1 cellular context compared by ENCODE assay signal in genomic region chr18:21900594-21901352, GRCh38.
TF ChIP-seq lines count a peak whose summit lies in the region.

No MANE protein-coding gene starts in this region.

TF ChIP-seq in HepG2, 621 proteins besides CTCF, POLR2A, EP300 and RAD21 (continued from another document):
- TF ChIP-seq BCL3 (CRISPR knock-in tag; IDR thresholded peaks at IDR 0.05): no peak
- TF ChIP-seq DBP (CRISPR knock-in tag; IDR thresholded peaks at IDR 0.05; ENCODE audit: not compliant biosample characterization): no peak
- peak; percentile 48; the same call in 1 of the 2 replicates for TF ChIP-seq PRDM10 (CRISPR knock-in tag; IDR thresholded peaks at IDR 0.05; ENCODE audit: low read depth)
- TF ChIP-seq SAP130 (CRISPR knock-in tag; IDR thresholded peaks at IDR 0.05; ENCODE audit: low read depth): peak; percentile 39; the same call in 1 of the 2 replicates
- TF ChIP-seq FOXC1 (CRISPR knock-in tag; IDR thresholded peaks at IDR 0.05; ENCODE audit: borderline replicate concordance): no peak
- TF ChIP-seq CHD2 (IDR thresholded peaks at IDR 0.05; ENCODE audit: low read depth, low read length): peak; percentile 89
- TF ChIP-seq ARID4A (CRISPR knock-in tag; IDR thresholded peaks at IDR 0.05; ENCODE audit: borderline replicate concordance): no peak
- TF ChIP-seq ZNF530 (CRISPR knock-in tag; IDR thresholded peaks at IDR 0.05; ENCODE audit: low read depth): no peak
- TF ChIP-seq EED (CRISPR knock-in tag; IDR thresholded peaks at IDR 0.05): no peak
- TF ChIP-seq RFX3 (CRISPR knock-in tag; IDR thresholded peaks at IDR 0.05): no peak
- 0 out of 2 replicates have a peak, but pooled peaks have one; percentile 52 for TF ChIP-seq HOMEZ (CRISPR knock-in tag; IDR thresholded peaks at IDR 0.05; ENCODE audit: low read depth)
- no peak for TF ChIP-seq FOXK1 (CRISPR knock-in tag; IDR thresholded peaks at IDR 0.05; ENCODE audit: borderline replicate concordance, low read depth)
- no peak for TF ChIP-seq ZBTB7A (CRISPR knock-in tag; IDR thresholded peaks at IDR 0.05)
- no peak for TF ChIP-seq ZNF496 (CRISPR knock-in tag; IDR thresholded peaks at IDR 0.05; ENCODE audit: insufficient replicate concordance)
- peak; percentile 67 for TF ChIP-seq FOSL2 (CRISPR knock-in tag; IDR thresholded peaks at IDR 0.05)
- TF ChIP-seq ZMYM4 (CRISPR knock-in tag; IDR thresholded peaks at IDR 0.05): peak; percentile 79
- peak; percentile 97; the same call in 1 of the 2 replicates for TF ChIP-seq ZSCAN5A (CRISPR knock-in tag; IDR thresholded peaks at IDR 0.05; ENCODE audit: borderline replicate concordance)
- TF ChIP-seq SNRNP70 (IDR thresholded peaks at IDR 0.05; ENCODE audit: low read depth, low read length): no peak
- no peak for TF ChIP-seq ZNF766 (CRISPR knock-in tag; IDR thresholded peaks at IDR 0.05; ENCODE audit: borderline replicate concordance)
- peak; percentile 53 for TF ChIP-seq XRCC5 (optimal IDR thresholded peaks at IDR 0.05; ENCODE audit: low read length)
- TF ChIP-seq ZNF644 (CRISPR knock-in tag; IDR thresholded peaks at IDR 0.05; ENCODE audit: low read depth): peak; percentile 9; the same call in 1 of the 2 replicates
- TF ChIP-seq JUN (CRISPR knock-in tag; IDR thresholded peaks at IDR 0.05): peak; percentile 62; the same call in 1 of the 2 replicates
